ENCODE assay signal across 8 cellular contexts in the genomic region with DNA sequence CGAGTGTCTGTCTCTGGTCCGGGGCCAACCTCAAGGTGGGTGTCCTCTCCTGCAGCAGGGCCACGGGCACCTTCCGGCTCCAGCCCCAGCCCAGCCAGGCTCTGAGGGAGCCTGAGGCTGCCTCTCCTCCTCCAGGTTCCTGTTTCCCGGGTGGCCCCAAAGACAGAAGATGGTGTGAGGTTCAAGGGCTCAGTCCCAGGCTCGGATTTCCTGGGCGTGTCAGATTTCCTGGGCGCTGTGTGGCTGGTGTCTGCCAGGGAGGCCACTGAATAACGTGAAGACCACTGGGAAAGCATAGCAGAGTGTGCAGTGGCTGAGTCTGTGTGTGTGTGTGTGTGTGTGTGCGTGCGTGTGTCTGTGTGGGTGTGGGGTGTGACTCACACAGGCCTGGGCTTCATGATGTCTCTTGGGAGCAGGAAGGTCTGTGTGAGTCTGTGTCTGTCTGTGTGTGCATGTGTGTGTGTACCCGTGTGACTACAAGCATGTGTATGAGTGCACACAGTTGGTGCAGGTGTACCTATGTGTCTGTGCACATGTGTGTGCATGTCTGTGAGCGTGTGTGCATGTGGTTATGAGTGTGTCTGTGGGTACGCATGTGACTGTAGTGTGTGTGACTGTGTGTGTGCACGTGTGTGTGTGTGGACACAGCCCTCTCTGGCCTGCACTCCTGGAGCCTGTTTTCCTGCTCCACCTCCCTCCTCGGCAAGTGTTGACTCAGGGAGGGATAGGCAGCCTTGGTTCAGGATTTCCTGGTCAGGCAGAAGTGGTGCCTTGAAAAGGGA. TPM values are rescaled to one million over a fixed set of nuclear protein-coding genes. Genes with fewer than 3 reads are reported as not detected.
DNase-seq lines count a peak whose midpoint lies in the region; ATAC-seq and TF ChIP-seq lines count a peak whose summit lies in the region.

No MANE protein-coding gene starts in this region.

- H3K27ac Mint-ChIP-seq in naive thymus-derived CD8-positive, alpha-beta T cell: peak overlapping the region in 1 of 10 donors; percentile 5

- no peak for ATAC-seq in naive thymus-derived CD8-positive, alpha-beta T cell
- ATAC-seq in HG02938 (IDR thresholded peaks at IDR 0.05; ENCODE audit: unreplicated experiment) (no peak), HG03095 (IDR thresholded peaks at IDR 0.05; ENCODE audit: unreplicated experiment) (no peak)

- H3K4me3 Mint-ChIP-seq in naive thymus-derived CD8-positive, alpha-beta T cell: no peak overlapping the region

- peak; percentile 18 for DNase-seq in activated gamma-delta T cell treated with anti-CD3 and anti-CD28 coated beads, Interleukin-2, amount 50 U/mL, for 16 hours (ENCODE audit: low read depth)
- DNase-seq in activated gamma-delta T cell (lab: John Stamatoyannopoulos, UW) (no peak), fibroblast of the aortic adventitia (ENCODE audit: low read depth) (peak; percentile 94), skeletal muscle cell (ENCODE audit: low read depth) (peak; percentile 95)
- peak; percentile 67 for DNase-seq in activated CD4-positive, alpha-beta T cell treated with anti-CD3 and anti-CD28 coated beads for 48 hours
- no peak for DNase-seq in naive thymus-derived CD8-positive, alpha-beta T cell

- H3K36me3 Mint-ChIP-seq in naive thymus-derived CD8-positive, alpha-beta T cell: no peaks in the 10 kb centered on the region

- POLR2A ChIA-PET in naive thymus-derived CD8-positive, alpha-beta T cell (lab: Charles Lee): no interaction called here

- TF ChIP-seq CTCF in fibroblast of the aortic adventitia (IDR thresholded peaks at IDR 0.05; ENCODE audit: insufficient read depth, low read length): no peak

- no peaks in the 10 kb centered on the region for H3K9me3 Mint-ChIP-seq in naive thymus-derived CD8-positive, alpha-beta T cell

- H3K27me3 Mint-ChIP-seq in naive thymus-derived CD8-positive, alpha-beta T cell: peaks cover 0 to 2% (median 0%) of the 10 kb centered on the region in 5 donors

- H3K4me3 ChIP-seq in fibroblast of the aortic adventitia (ENCODE audit: low read depth, low read length): no peak overlapping the region
- no peak overlapping the region for H3K4me3 ChIP-seq in skeletal muscle cell (ENCODE audit: low read depth, low read length)

- peaks cover 0 to 5% (median 1%) of the 10 kb centered on the region in 4 donors for H3K4me1 Mint-ChIP-seq in naive thymus-derived CD8-positive, alpha-beta T cell

RNA-seq across cellular contexts. Expression of a gene that starts 28.3 kb away (rescaled TPM):
- total RNA-seq in fibroblast of the aortic adventitia (ENCODE audit: low replicate concordance): 0.18 TPM in 1 of 2 replicates, not detected in the other
- under 1 TPM; 0.66 to 0.99 TPM for total RNA-seq in naive thymus-derived CD8-positive, alpha-beta T cell
- polyA plus RNA-seq in naive thymus-derived CD8-positive, alpha-beta T cell: 1 to 10 TPM in 1 of 3 donors, under 1 TPM in 1, not detected in 1; 0.08 to 1.3 TPM

RNA-seq across cellular contexts. Expression of a gene that starts 48.4 kb away (rescaled TPM):
- not detected in 2 replicates for total RNA-seq in fibroblast of the aortic adventitia (ENCODE audit: low replicate concordance)
- total RNA-seq in naive thymus-derived CD8-positive, alpha-beta T cell: not detected
- polyA plus RNA-seq in naive thymus-derived CD8-positive, alpha-beta T cell: not detected

Comparison
In these comparisons a context has a peak if more than half of its experiments do, and no peak if none do; other contexts are left out.
1. DNase-seq: peak in activated gamma-delta T cell treated with anti-CD3 and anti-CD28 coated beads, Interleukin-2, amount 50 U/mL, for 16 hours (single experiment), activated CD4-positive, alpha-beta T cell treated with anti-CD3 and anti-CD28 coated beads for 48 hours (single experiment), fibroblast of the aortic adventitia (single experiment) and skeletal muscle cell (single experiment); none in activated gamma-delta T cell (single experiment) and naive thymus-derived CD8-positive, alpha-beta T cell (0 of 10).